14 cellular contexts compared by ENCODE assay signal in the genomic region with DNA sequence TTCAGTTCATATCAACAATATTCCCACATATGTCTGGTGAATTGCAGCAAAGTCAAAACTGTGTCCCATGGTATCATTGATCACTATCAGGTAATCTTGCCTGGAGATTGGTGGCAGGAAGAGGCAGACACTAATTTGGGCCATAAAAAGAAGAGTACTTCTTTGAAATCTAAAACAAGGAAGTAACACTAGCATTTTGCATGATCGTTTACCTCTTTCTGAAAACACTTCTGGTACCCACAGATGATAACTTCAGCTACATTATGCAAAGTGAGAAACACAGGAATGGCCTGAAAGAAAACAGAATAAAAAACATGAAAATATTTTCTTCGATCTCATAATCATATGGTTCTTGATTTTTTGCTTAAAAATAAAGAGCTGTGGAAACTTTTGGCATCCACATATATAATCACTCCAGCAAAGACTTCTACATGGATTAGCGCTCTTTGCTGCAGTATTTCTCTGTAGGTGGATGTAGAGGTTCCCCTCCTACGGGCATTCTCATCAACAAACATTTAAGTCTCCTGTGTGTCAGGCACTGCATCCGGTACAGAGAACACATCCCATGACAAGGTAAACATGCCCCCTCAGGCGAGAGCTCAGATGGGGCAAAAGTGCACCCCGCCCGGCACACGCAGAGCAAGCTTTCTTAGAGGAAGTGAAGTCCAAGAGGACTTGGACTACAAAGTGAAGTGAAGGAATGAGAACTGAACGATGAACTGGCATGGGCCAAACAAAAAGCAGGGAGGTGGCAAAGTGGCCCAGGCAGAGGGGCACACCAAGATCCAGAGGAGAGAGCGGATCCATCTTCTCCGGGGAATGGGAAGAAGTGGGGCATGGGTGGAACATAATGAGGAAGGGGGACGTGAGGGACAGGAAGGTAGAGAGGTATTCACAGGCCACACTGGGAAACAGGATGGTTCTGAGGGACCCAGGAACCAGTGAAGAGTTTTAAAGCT.
A peak's percentile ranks its signal among the peaks of the same experiment; 100 is the strongest.
DNase-seq lines count a peak whose midpoint lies in the region; ATAC-seq and TF ChIP-seq lines count a peak whose summit lies in the region.
"Had no signal": no experiment of that assay in that cellular context is flagged by ENCODE, and none has a peak within 500 bp of the region (broad histone marks: within the 10 kb centered on the region; RNA-seq: fewer than 3 reads in every experiment).

No MANE protein-coding gene starts in this region.

- CTCF ChIA-PET in activated CD8-positive, alpha-beta T cell treated with anti-CD3 and anti-CD28 coated beads, Interleukin-2, amount 10 ng/mL, durations not matched to agents 7 days and 5 days (lab: Charles Lee) = interaction anchor here (1.5 to 1.9 kb wide), 3 partner anchors 27 to 282 kb away, joined by 3 to 4 read pairs (median 3); no protein-coding TSS in a partner anchor

- ATAC-seq in HG02885 (IDR thresholded peaks at IDR 0.05; ENCODE audit: poor library complexity, unreplicated experiment) (peak; percentile 63), upper lobe of left lung (ENCODE audit: low FRiP score in 2 of 2) (no peak), GM21367 (IDR thresholded peaks at IDR 0.05; ENCODE audit: unreplicated experiment) (no peak)
- ATAC-seq in activated CD8-positive, alpha-beta T cell treated with anti-CD3 and anti-CD28 coated beads, Interleukin-2, amount 10 ng/mL, durations not matched to agents 7 days and 5 days = no peak

- no peaks in the 10 kb centered on the region for H3K9me3 Mint-ChIP-seq in activated naive CD8-positive, alpha-beta T cell (ENCODE audit: low read depth)
- no peaks in the 10 kb centered on the region for H3K9me3 Mint-ChIP-seq in activated naive CD8-positive, alpha-beta T cell treated with anti-CD3 and anti-CD28 coated beads for 36 hours
- H3K9me3 Mint-ChIP-seq in activated CD8-positive, alpha-beta T cell treated with anti-CD3 and anti-CD28 coated beads, Interleukin-2, amount 10 ng/mL, durations not matched to agents 7 days and 5 days (ENCODE audit: insufficient read depth) = no peaks in the 10 kb centered on the region
- H3K9me3 Mint-ChIP-seq in type B pancreatic cell = no peaks in the 10 kb centered on the region

- TF ChIP-seq CTCF in type B pancreatic cell (conservative IDR thresholded peaks at IDR 0.05) = no peak
- TF ChIP-seq CTCF in upper lobe of left lung (IDR thresholded peaks at IDR 0.05) = no peak

- H3K27ac Mint-ChIP-seq in activated naive CD8-positive, alpha-beta T cell = peak overlapping the region; percentile 5
- H3K27ac Mint-ChIP-seq in activated naive CD8-positive, alpha-beta T cell treated with anti-CD3 and anti-CD28 coated beads for 36 hours = no peak overlapping the region
- H3K27ac Mint-ChIP-seq in activated CD8-positive, alpha-beta T cell treated with anti-CD3 and anti-CD28 coated beads, Interleukin-2, amount 10 ng/mL, durations not matched to agents 7 days and 5 days = peak overlapping the region; percentile 75
- peak overlapping the region; percentile 88 for H3K27ac Mint-ChIP-seq in type B pancreatic cell

- TF ChIP-seq POLR2A in upper lobe of left lung (IDR thresholded peaks at IDR 0.05) = no peak

- WGBS in upper lobe of left lung, 2 donors = 82 to 85% methylated on average over 13 of the region's 13 CpGs

- H3K27ac ChIP-seq in upper lobe of left lung = no peak overlapping the region

- DNase-seq in activated naive CD8-positive, alpha-beta T cell treated with anti-CD3 and anti-CD28 coated beads for 36 hours = no peak
- no peak for DNase-seq in activated CD8-positive, alpha-beta T cell treated with anti-CD3 and anti-CD28 coated beads, Interleukin-2, amount 10 ng/mL, durations not matched to agents 7 days and 5 days
- DNase-seq in type B pancreatic cell (ENCODE audit: extremely low spot score, unreplicated experiment) = no peak
- no peak for DNase-seq in NCI-H187 (lab: John Stamatoyannopoulos, UW)
- no peak for DNase-seq in upper lobe of left lung
- DNase-seq: activated CD4-positive, alpha-beta T cell treated with anti-CD3 and anti-CD28 coated beads, Interleukin-2, amount 50 U/mL, for 48 hours; aorta; GF-D8; NCI-H1048; NCI-H69; SK-N-SH had no signal

- H3K4me1 ChIP-seq in upper lobe of left lung = peaks cover 0 to 8% (median 0%) of the 10 kb centered on the region in 4 donors

- POLR2A ChIA-PET in activated CD8-positive, alpha-beta T cell treated with anti-CD3 and anti-CD28 coated beads, Interleukin-2, amount 10 ng/mL, durations not matched to agents 7 days and 5 days (lab: Charles Lee) = interaction anchor here (0.7 kb wide), 1 partner anchor 272 kb away, joined by 3 read pairs; no protein-coding TSS in a partner anchor

- no peaks in the 10 kb centered on the region for H3K9me3 ChIP-seq in upper lobe of left lung
- H3K9me3 ChIP-seq: SK-N-SH had no signal

- H3K4me3 Mint-ChIP-seq in activated naive CD8-positive, alpha-beta T cell = no peak overlapping the region
- H3K4me3 Mint-ChIP-seq in activated naive CD8-positive, alpha-beta T cell treated with anti-CD3 and anti-CD28 coated beads for 36 hours = no peak overlapping the region
- H3K4me3 Mint-ChIP-seq in activated CD8-positive, alpha-beta T cell treated with anti-CD3 and anti-CD28 coated beads, Interleukin-2, amount 10 ng/mL, durations not matched to agents 7 days and 5 days = no peak overlapping the region
- no peak overlapping the region for H3K4me3 Mint-ChIP-seq in type B pancreatic cell

- no peak for TF ChIP-seq EP300 in upper lobe of left lung (IDR thresholded peaks at IDR 0.05)

- no peak overlapping the region for H3K4me3 ChIP-seq in upper lobe of left lung

- no peaks in the 10 kb centered on the region for H3K27me3 ChIP-seq in upper lobe of left lung

- peaks cover 12% of the 10 kb centered on the region for H3K4me1 Mint-ChIP-seq in activated naive CD8-positive, alpha-beta T cell (ENCODE audit: low read depth)
- peaks cover 9% of the 10 kb centered on the region for H3K4me1 Mint-ChIP-seq in activated naive CD8-positive, alpha-beta T cell treated with anti-CD3 and anti-CD28 coated beads for 36 hours
- peaks cover 14% of the 10 kb centered on the region for H3K4me1 Mint-ChIP-seq in activated CD8-positive, alpha-beta T cell treated with anti-CD3 and anti-CD28 coated beads, Interleukin-2, amount 10 ng/mL, durations not matched to agents 7 days and 5 days (ENCODE audit: low read depth)
- peaks cover 20% of the 10 kb centered on the region for H3K4me1 Mint-ChIP-seq in type B pancreatic cell (ENCODE audit: unreplicated experiment)

- peaks cover 29% of the 10 kb centered on the region for H3K36me3 Mint-ChIP-seq in activated naive CD8-positive, alpha-beta T cell
- H3K36me3 Mint-ChIP-seq in activated naive CD8-positive, alpha-beta T cell treated with anti-CD3 and anti-CD28 coated beads for 36 hours = peaks cover 17% of the 10 kb centered on the region
- H3K36me3 Mint-ChIP-seq in activated CD8-positive, alpha-beta T cell treated with anti-CD3 and anti-CD28 coated beads, Interleukin-2, amount 10 ng/mL, durations not matched to agents 7 days and 5 days (ENCODE audit: low read depth) = peaks cover 9% of the 10 kb centered on the region
- peaks cover 7% of the 10 kb centered on the region for H3K36me3 Mint-ChIP-seq in type B pancreatic cell

- H3K36me3 ChIP-seq in upper lobe of left lung = no peaks in the 10 kb centered on the region

- H3K27me3 Mint-ChIP-seq in activated naive CD8-positive, alpha-beta T cell = no peaks in the 10 kb centered on the region
- no peaks in the 10 kb centered on the region for H3K27me3 Mint-ChIP-seq in activated naive CD8-positive, alpha-beta T cell treated with anti-CD3 and anti-CD28 coated beads for 36 hours
- H3K27me3 Mint-ChIP-seq in activated CD8-positive, alpha-beta T cell treated with anti-CD3 and anti-CD28 coated beads, Interleukin-2, amount 10 ng/mL, durations not matched to agents 7 days and 5 days (ENCODE audit: low read depth) = no peaks in the 10 kb centered on the region
- no peaks in the 10 kb centered on the region for H3K27me3 Mint-ChIP-seq in type B pancreatic cell
